In the genomic region with DNA sequence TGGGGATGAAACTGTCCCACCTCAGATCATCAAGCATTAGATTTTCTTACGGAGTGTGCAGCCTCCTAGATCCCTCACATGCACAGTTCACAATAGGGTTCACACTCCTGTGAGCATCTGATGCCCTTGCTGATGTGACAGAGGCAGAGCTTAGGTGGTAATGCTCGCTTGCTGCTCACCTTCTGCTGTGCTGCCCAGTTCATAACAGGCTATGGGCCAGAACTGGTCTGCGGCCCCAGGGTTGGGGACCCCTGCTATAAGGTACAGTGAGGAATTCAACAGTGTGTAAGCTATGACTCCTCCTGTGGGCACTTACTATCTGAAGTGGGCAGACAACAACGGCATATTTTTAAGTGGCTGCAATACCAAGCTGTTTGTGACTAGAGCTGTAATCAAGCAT, we compare ENCODE assay signal across 3 cellular contexts.
"Had no signal": no experiment of that assay in that cellular context is flagged by ENCODE, and none has a peak within 500 bp of the region (broad histone marks: within the 10 kb centered on the region; RNA-seq: fewer than 3 reads in every experiment).

No MANE protein-coding gene starts in this region.

- H3K4me3 ChIP-seq: GM12878 had no signal

- DNase-seq: GDM1, GF-D8 had no signal

- ATAC-seq: GM12878 had no signal
